In the genomic region with DNA sequence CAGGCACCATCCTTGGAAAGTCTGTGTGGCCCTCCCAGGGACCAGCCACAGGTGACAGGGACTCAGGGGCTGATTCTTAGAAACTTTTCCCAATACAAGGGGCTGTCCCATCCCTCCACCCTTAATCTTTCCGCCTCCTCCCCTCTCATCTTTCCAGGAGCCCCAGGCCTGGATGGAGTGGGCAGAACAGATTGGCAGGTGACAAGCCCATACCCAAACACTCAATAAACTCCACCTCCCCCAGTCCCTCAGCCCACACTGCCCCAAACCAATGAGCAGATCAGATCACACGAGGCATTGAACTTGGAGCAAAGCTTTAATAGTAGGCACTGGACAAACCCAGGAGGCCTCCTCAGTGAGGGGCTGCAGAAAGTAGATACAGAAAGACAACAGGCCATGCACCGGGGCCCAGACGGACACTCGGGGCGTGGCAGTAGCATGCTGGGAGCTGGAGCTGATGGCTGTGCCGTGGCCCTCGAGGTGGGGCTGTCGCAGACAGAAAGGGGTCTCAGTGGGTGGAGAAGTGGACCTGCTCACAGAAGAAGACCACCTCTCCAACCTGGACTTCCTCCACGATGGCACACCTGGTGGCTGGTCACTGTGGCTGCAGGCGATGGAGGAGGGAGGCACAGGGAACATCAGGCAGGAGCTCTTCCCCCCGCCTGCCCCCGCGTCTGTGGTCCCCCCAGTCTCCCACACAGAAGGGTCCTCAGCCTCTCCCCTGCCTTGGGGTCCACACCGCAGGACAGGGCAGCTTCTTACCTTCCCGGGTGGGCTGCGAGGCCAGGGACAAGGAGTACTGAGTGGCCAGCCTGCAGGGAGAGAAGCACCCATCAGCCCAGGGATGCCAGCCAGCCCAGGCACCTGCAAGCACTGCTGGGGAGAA, we compare ENCODE assay signal across 14 cellular contexts. TPM values are rescaled to one million over a fixed set of nuclear protein-coding genes. Genes with fewer than 3 reads are reported as not detected.
"Had no signal": no experiment of that assay in that cellular context is flagged by ENCODE, and none has a peak within 500 bp of the region (broad histone marks: within the 10 kb centered on the region; RNA-seq: fewer than 3 reads in every experiment).

No MANE protein-coding gene starts in this region.

RNA-seq across cellular contexts. Expression of gene KRT17, which starts 1.9 kb away (rescaled TPM):
- total RNA-seq: activated CD4-positive, alpha-beta memory T cell treated with anti-CD3 and anti-CD28 coated beads, Interleukin-2, amount 10 ng/mL, durations not matched to agents 7 days and 5 days; cardiac muscle cell; heart right ventricle; lung microvascular endothelial cell; sciatic nerve; SK-MEL-5; T-cell; T-helper 2 cell treated with Interferon-gamma antibody and Interleukin-4, amounts not matched to agents 100 ng/mL and 5 ng/mL, for 36 hours had no signal

RNA-seq across cellular contexts. Expression of gene KRT16, which starts 13.7 kb away (rescaled TPM):
- total RNA-seq: activated CD4-positive, alpha-beta memory T cell treated with anti-CD3 and anti-CD28 coated beads, Interleukin-2, amount 10 ng/mL, durations not matched to agents 7 days and 5 days; activated CD4-positive, alpha-beta T cell treated with anti-CD3 and anti-CD28 coated beads, Interleukin-2, amount 10 ng/mL, durations not matched to agents 7 days and 5 days; cardiac muscle cell; endothelial cell of umbilical vein; lung microvascular endothelial cell; occipital lobe; SK-MEL-5; T-cell; T-helper 2 cell treated with Interferon-gamma antibody and Interleukin-4, amounts not matched to agents 100 ng/mL and 5 ng/mL, for 36 hours; WTC11 had no signal

RNA-seq across cellular contexts. Expression of gene KRT14, which starts 39.6 kb away (rescaled TPM):
- total RNA-seq: activated CD4-positive, alpha-beta memory T cell treated with anti-CD3 and anti-CD28 coated beads, Interleukin-2, amount 10 ng/mL, durations not matched to agents 7 days and 5 days; activated CD4-positive, alpha-beta T cell treated with anti-CD3 and anti-CD28 coated beads, Interleukin-2, amount 10 ng/mL, durations not matched to agents 7 days and 5 days; cardiac muscle cell; heart right ventricle; lung microvascular endothelial cell; SK-MEL-5; T-cell; T-helper 2 cell treated with Interferon-gamma antibody and Interleukin-4, amounts not matched to agents 100 ng/mL and 5 ng/mL, for 36 hours; WTC11 had no signal

RNA-seq across cellular contexts. Expression of gene KRT9, which starts 54.4 kb away (rescaled TPM):
- total RNA-seq: activated CD4-positive, alpha-beta memory T cell treated with anti-CD3 and anti-CD28 coated beads, Interleukin-2, amount 10 ng/mL, durations not matched to agents 7 days and 5 days; activated CD4-positive, alpha-beta T cell treated with anti-CD3 and anti-CD28 coated beads, Interleukin-2, amount 10 ng/mL, durations not matched to agents 7 days and 5 days; cardiac muscle cell; endothelial cell of umbilical vein; heart right ventricle; left lung; lung microvascular endothelial cell; occipital lobe; sciatic nerve; SK-MEL-5; T-cell; T-helper 2 cell treated with Interferon-gamma antibody and Interleukin-4, amounts not matched to agents 100 ng/mL and 5 ng/mL, for 36 hours; ureter; WTC11 had no signal
